Comparison of ENCODE assay signal across 8 cellular contexts in genomic region chr1:194289569-194290266, GRCh38.
DNase-seq lines count a peak whose midpoint lies in the region; ATAC-seq and TF ChIP-seq lines count a peak whose summit lies in the region.

No MANE protein-coding gene starts in this region.

- H3K9ac ChIP-seq in smooth muscle cell (ENCODE audit: low read depth), result no peak overlapping the region

- ATAC-seq in GM19043 (IDR thresholded peaks at IDR 0.05; ENCODE audit: low read depth, unreplicated experiment) (peak; percentile 94), HG03066 (IDR thresholded peaks at IDR 0.05; ENCODE audit: low read depth, unreplicated experiment) (peak; percentile 98)

- peaks cover 2% of the 10 kb centered on the region for H3K27me3 Mint-ChIP-seq in nephron progenitor cell (ENCODE audit: low read depth, poor library complexity)

- peaks cover 5% of the 10 kb centered on the region for H3K27me3 ChIP-seq in smooth muscle cell (ENCODE audit: low read depth)
- no peaks in the 10 kb centered on the region for H3K27me3 ChIP-seq in stomach

- peaks cover 5% of the 10 kb centered on the region for H3K36me3 Mint-ChIP-seq in nephron progenitor cell (ENCODE audit: low read depth)

- no peak for TF ChIP-seq CTCF in smooth muscle cell (IDR thresholded peaks at IDR 0.05; ENCODE audit: borderline replicate concordance, insufficient read depth, poor library complexity, severe bottlenecking)
- no peak for TF ChIP-seq CTCF in nephron progenitor cell (IDR thresholded peaks at IDR 0.05)
- no peak for TF ChIP-seq CTCF in stomach (IDR thresholded peaks at IDR 0.05)

- no peak overlapping the region for H3K27ac ChIP-seq in smooth muscle cell (ENCODE audit: low read depth)
- no peak overlapping the region for H3K27ac ChIP-seq in stomach

- H3K4me3 Mint-ChIP-seq in nephron progenitor cell, result no peak overlapping the region

- H3K9me3 Mint-ChIP-seq in nephron progenitor cell, result no peaks in the 10 kb centered on the region

- H3K27ac Mint-ChIP-seq in nephron progenitor cell, result no peak overlapping the region

- no peaks in the 10 kb centered on the region for H3K79me2 ChIP-seq in smooth muscle cell (ENCODE audit: low read depth)

- 83% methylated on average over 6 of the region's 6 CpGs for WGBS in smooth muscle cell (ENCODE audit: low lambda C conversion rate)
- 79 to 81% (median 80%) methylated on average over 6 of the region's 6 CpGs for WGBS in stomach, 5 donors

- H3K4me3 ChIP-seq in smooth muscle cell, result no peak overlapping the region
- no peak overlapping the region for H3K4me3 ChIP-seq in stomach

- H3K4me1 Mint-ChIP-seq in nephron progenitor cell, result no peaks in the 10 kb centered on the region

- H3K4me2 ChIP-seq in smooth muscle cell, result no peak overlapping the region

- no peaks in the 10 kb centered on the region for H3K9me3 ChIP-seq in smooth muscle cell (replicated peaks; ENCODE audit: low read depth)
- H3K9me3 ChIP-seq in stomach, result no peaks in the 10 kb centered on the region

- H3F3A ChIP-seq in smooth muscle cell (ENCODE audit: low read depth), result no peaks in the 10 kb centered on the region

- no peaks in the 10 kb centered on the region for H3K4me1 ChIP-seq in smooth muscle cell (ENCODE audit: low read depth)
- no peaks in the 10 kb centered on the region for H3K4me1 ChIP-seq in stomach

- TF ChIP-seq EP300 in stomach (IDR thresholded peaks at IDR 0.05), result no peak

- intact Hi-C loops in stomach (cut with DNase I; ENCODE audit: low total_unique reads), result no loop called here

- TF ChIP-seq POLR2A in stomach (IDR thresholded peaks at IDR 0.05), result no peak

- no peak overlapping the region for H2AFZ ChIP-seq in smooth muscle cell (ENCODE audit: low read depth)

- no peaks in the 10 kb centered on the region for H4K20me1 ChIP-seq in smooth muscle cell (ENCODE audit: low read depth)

- no peaks in the 10 kb centered on the region for H3K36me3 ChIP-seq in smooth muscle cell (ENCODE audit: low read depth)
- no peaks in the 10 kb centered on the region for H3K36me3 ChIP-seq in stomach

- peak; percentile 6 to 23 for DNase-seq in activated CD4-positive, alpha-beta T cell treated with anti-CD3 and anti-CD28 coated beads for 24 hours (ENCODE audit: low read depth in 2 of 2)
- peak; percentile 23 to 25 for DNase-seq in stimulated activated CD4-positive, alpha-beta T cell treated with anti-CD3 and anti-CD28 coated beads, Interleukin-15, amount 100 ng/mL, for 48 hours (ENCODE audit: low read depth in 2 of 2)
- DNase-seq in smooth muscle cell (lab: John Stamatoyannopoulos, UW; ENCODE audit: unreplicated experiment) (no peak), NCI-H1048 (lab: John Stamatoyannopoulos, UW) (no peak), nephron progenitor cell (no peak), stomach (no peak)

Comparison
In these comparisons a context has a peak if more than half of its experiments do, and no peak if none do; other contexts are left out.
1. DNase-seq: peak in activated CD4-positive, alpha-beta T cell treated with anti-CD3 and anti-CD28 coated beads for 24 hours (2 of 2) and stimulated activated CD4-positive, alpha-beta T cell treated with anti-CD3 and anti-CD28 coated beads, Interleukin-15, amount 100 ng/mL, for 48 hours (2 of 2); none in smooth muscle cell (single experiment), NCI-H1048 (single experiment), nephron progenitor cell (single experiment) and stomach (single experiment).